Comparison of ENCODE assay signal across 20 cellular contexts in the genomic region with DNA sequence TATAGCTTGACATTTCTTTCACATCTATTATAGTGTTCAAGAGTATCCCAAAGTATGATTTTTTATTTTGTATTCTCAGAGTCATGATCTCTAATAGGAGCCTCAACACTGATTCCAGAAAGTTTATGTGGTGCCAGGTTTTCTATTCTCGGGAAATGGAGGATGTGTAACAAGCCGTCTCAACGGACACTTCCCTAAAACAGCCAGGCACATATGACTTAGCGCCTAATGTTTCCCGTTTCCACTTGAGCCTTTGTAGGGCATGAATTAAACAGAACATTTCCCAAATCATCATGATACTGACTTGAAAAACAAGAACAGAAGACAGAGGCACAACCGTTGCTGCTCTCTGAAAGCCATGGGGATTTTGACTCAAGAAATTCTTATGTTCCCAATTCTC. TPM values are rescaled to one million over a fixed set of nuclear protein-coding genes. Genes with fewer than 3 reads are reported as not detected.
"Had no signal": no experiment of that assay in that cellular context is flagged by ENCODE, and none has a peak within 500 bp of the region (broad histone marks: within the 10 kb centered on the region; RNA-seq: fewer than 3 reads in every experiment).

No MANE protein-coding gene starts in this region.

- H3K4me1 ChIP-seq: body of pancreas, prostate gland, testis had no signal

- H3K4me3 ChIP-seq: body of pancreas, mucosa of descending colon, prostate gland, testis had no signal

- H3K27me3 ChIP-seq: body of pancreas, testis had no signal

- H3K36me3 ChIP-seq: prostate gland had no signal

- DNase-seq: activated CD4-positive, alpha-beta memory T cell treated with anti-CD3 and anti-CD28 coated beads for 36 hours; activated CD4-positive, alpha-beta T cell treated with anti-CD3 and anti-CD28 coated beads for 1 hour; activated effector memory CD4-positive, alpha-beta T cell treated with anti-CD3 and anti-CD28 coated beads, Interleukin-2, amount 50 U/mL, for 16 hours; activated T-cell treated with anti-CD3 and anti-CD28 coated beads, Interleukin-2, amount 50 U/mL, for 4 hours; amniotic stem cell; body of pancreas; endodermal cell; head of caudate nucleus; mucosa of descending colon; naive thymus-derived CD8-positive, alpha-beta T cell; nucleus accumbens; stimulated activated CD4-positive, alpha-beta T cell treated with anti-CD3 and anti-CD28 coated beads, Interleukin-12 subunit alpha, Interleukin-12 subunit beta, amount 100 ng/mL, for 4 hours; stimulated activated naive CD8-positive, alpha-beta T cell treated with anti-CD3 and anti-CD28 coated beads, Interleukin-15, Interleukin-2, amounts not matched to agents 100 U/mL and 50 U/mL, for 24 hours; testis had no signal

- H3K27ac ChIP-seq: body of pancreas, prostate gland, testis had no signal

- H3K9me3 ChIP-seq: body of pancreas, mucosa of descending colon, prostate gland, testis had no signal

- ATAC-seq: activated naive CD4-positive, alpha-beta T cell treated with anti-CD3 and anti-CD28 coated beads, Interleukin-2, amount 50 U/mL, for 72 hours; activated T-cell treated with anti-CD3 and anti-CD28 coated beads, Interleukin-2, amount 50 U/mL, for 4 hours; body of pancreas; esophagus mucosa; mucosa of descending colon; naive thymus-derived CD8-positive, alpha-beta T cell; sciatic nerve; stimulated activated naive CD8-positive, alpha-beta T cell treated with anti-CD3 and anti-CD28 coated beads, Interleukin-15, Interleukin-2, amounts not matched to agents 100 U/mL and 50 U/mL, for 24 hours had no signal

RNA-seq across cellular contexts. Expression of a gene that starts 8.0 kb away (rescaled TPM):
- total RNA-seq: activated CD4-positive, alpha-beta memory T cell treated with anti-CD3 and anti-CD28 coated beads for 36 hours; activated naive CD4-positive, alpha-beta T cell treated with anti-CD3 and anti-CD28 coated beads, Interleukin-2, amount 50 U/mL, for 72 hours; fibroblast of villous mesenchyme; naive thymus-derived CD8-positive, alpha-beta T cell; T-helper 2 cell treated with Interferon-gamma antibody and Interleukin-4, amounts not matched to agents 100 ng/mL and 5 ng/mL, for 36 hours had no signal
- polyA plus RNA-seq: naive thymus-derived CD8-positive, alpha-beta T cell had no signal
